Comparison of ENCODE assay signal across 9 cellular contexts in the genomic region with DNA sequence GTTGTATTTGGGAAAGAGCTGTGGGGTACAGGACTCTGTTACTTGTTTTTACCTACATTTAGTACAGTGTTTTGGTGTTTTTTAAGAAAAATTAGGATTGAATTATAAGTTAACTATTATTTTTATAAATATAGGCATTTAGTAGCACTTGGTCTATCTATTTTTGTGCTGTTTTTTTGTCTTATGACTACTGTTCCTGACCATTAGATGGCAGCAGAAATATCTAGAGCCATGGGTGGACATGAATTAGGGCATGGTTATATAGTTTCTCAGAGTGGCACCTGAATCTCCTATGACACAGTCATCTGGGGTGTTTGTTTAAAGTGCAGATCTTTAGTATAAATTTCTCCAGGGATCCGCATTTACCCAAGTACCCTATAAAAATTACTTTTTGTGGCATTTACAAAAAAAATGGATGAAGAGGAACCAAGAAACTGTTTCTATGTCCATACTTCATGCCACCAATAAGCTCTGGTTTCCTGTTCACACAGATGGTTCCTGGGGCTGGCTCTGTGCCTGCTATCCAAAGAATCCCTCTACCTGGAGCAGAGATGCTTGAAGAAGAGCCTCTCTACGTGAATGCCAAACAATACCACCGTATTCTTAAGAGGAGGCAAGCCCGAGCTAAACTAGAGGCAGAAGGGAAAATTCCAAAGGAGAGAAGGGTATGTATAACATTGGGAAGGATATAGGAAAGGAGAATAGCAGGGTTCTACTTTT. TPM values are rescaled to one million over a fixed set of nuclear protein-coding genes. Genes with fewer than 3 reads are reported as not detected.
DNase-seq lines count a peak whose midpoint lies in the region; ATAC-seq, FAIRE-seq and TF ChIP-seq lines count a peak whose summit lies in the region.
"Had no signal": no experiment of that assay in that cellular context is flagged by ENCODE, and none has a peak within 500 bp of the region (broad histone marks: within the 10 kb centered on the region; RNA-seq: fewer than 3 reads in every experiment).

No MANE protein-coding gene starts in this region.

- no peak overlapping the region for H3K4me3 Mint-ChIP-seq in CD4-positive, alpha-beta T cell
- H3K4me3 Mint-ChIP-seq in GM23338, result no peak overlapping the region

- H3K27me3 Mint-ChIP-seq in CD4-positive, alpha-beta T cell, result no peaks in the 10 kb centered on the region
- H3K27me3 Mint-ChIP-seq in GM23338 (ENCODE audit: insufficient read depth, low read depth, poor library complexity), result no peaks in the 10 kb centered on the region

- no peak for FAIRE-seq in keratinocyte (lab: Jason Lieb, UNC)

- H3K36me3 ChIP-seq in GM23338 (ENCODE audit: insufficient read depth) (peaks cover 82% of the 10 kb centered on the region), keratinocyte (ENCODE audit: control insufficient read depth in 2 of 2, extremely low read depth in 1 of 2, insufficient read depth in 2 of 2, low read length in 2 of 2) (peaks cover 13 to 40% of the 10 kb centered on the region in 2 experiments)

- H3K27ac ChIP-seq in CD4-positive, alpha-beta T cell (ENCODE audit: low read depth, low read length), result no peak overlapping the region
- H3K27ac ChIP-seq in GM23338 (ENCODE audit: low read depth) (no peak overlapping the region), keratinocyte (ENCODE audit: control insufficient read depth, insufficient read depth, low read length) (no peak overlapping the region)

- H3F3A ChIP-seq in GM23338 (replicated peaks; ENCODE audit: low read depth), result peaks cover 4% of the 10 kb centered on the region; the same call in 1 of the 2 replicates

- intact Hi-C loops in CD4-positive, alpha-beta T cell (cut with DNase I, micrococcal nuclease), result loop anchor here in 1 of 2 experiments (5.0 kb wide), 2 partner anchors 90 to 225 kb away; no protein-coding TSS in a partner anchor

- no peaks in the 10 kb centered on the region for H3K4me1 ChIP-seq in GM23338 (ENCODE audit: insufficient read depth)
- peaks cover 6% of the 10 kb centered on the region for H3K4me1 ChIP-seq in keratinocyte (ENCODE audit: control insufficient read depth, extremely low read depth, insufficient read depth, low read length)

- H3K4me1 Mint-ChIP-seq in CD4-positive, alpha-beta T cell (ENCODE audit: low read depth), result peaks cover 6% of the 10 kb centered on the region
- H3K4me1 Mint-ChIP-seq in GM23338, result no peaks in the 10 kb centered on the region

- no peak overlapping the region for H3K27ac Mint-ChIP-seq in CD4-positive, alpha-beta T cell
- no peak overlapping the region for H3K27ac Mint-ChIP-seq in GM23338

- H3K4me3 ChIP-seq in GM23338 (no peak overlapping the region), keratinocyte (ENCODE audit: control insufficient read depth in 2 of 3, extremely low read depth in 1 of 3, insufficient read depth in 2 of 3, low read depth in 1 of 3, low read length in 3 of 3) (no peak overlapping the region)

- H3K36me3 Mint-ChIP-seq in CD4-positive, alpha-beta T cell (ENCODE audit: low read depth), result peaks cover 94% of the 10 kb centered on the region
- H3K36me3 Mint-ChIP-seq in GM23338 (ENCODE audit: low read depth), result peaks cover 90% of the 10 kb centered on the region

- no peak overlapping the region for H3K9ac ChIP-seq in keratinocyte (ENCODE audit: control insufficient read depth, extremely low read depth, insufficient read depth, low read length)

- no peaks in the 10 kb centered on the region for H3K9me1 ChIP-seq in keratinocyte (ENCODE audit: control insufficient read depth, extremely low read depth, insufficient read depth, low read length)

- ATAC-seq in CD4-positive, alpha-beta T cell (ENCODE audit: poor library complexity), result no peak
- ATAC-seq in GM23338, result no peak
- no peak for ATAC-seq in activated CD4-positive, CD25-positive, alpha-beta regulatory T cell treated with anti-CD3 and anti-CD28 coated beads, Interleukin-2, amount 50 U/mL, for 24 hours
- no peak for ATAC-seq in GM18907 (IDR thresholded peaks at IDR 0.05; ENCODE audit: unreplicated experiment)

- CTCF ChIA-PET in CD4-positive, alpha-beta T cell (lab: Charles Lee), result interaction anchor here (1.0 kb wide), 1 partner anchor 90 kb away, joined by 3 read pairs; no protein-coding TSS in a partner anchor

- POLR2A ChIA-PET in CD4-positive, alpha-beta T cell (lab: Charles Lee), result interaction anchor here (0.9 kb wide), 1 partner anchor 12 kb away, joined by 3 read pairs; no protein-coding TSS in a partner anchor

- H3K79me2 ChIP-seq in GM23338 (replicated peaks; ENCODE audit: insufficient read depth) (peaks cover 3% of the 10 kb centered on the region; the same call in 1 of the 2 replicates), keratinocyte (ENCODE audit: control insufficient read depth, insufficient read depth, low read length) (no peaks in the 10 kb centered on the region)

- no peaks in the 10 kb centered on the region for H3K9me3 ChIP-seq in CD4-positive, alpha-beta T cell (ENCODE audit: control insufficient read depth, low read length)
- no peaks in the 10 kb centered on the region for H3K9me3 ChIP-seq in keratinocyte (ENCODE audit: control insufficient read depth, low read depth, low read length)

- H4K20me1 ChIP-seq in GM23338 (replicated peaks; ENCODE audit: insufficient read depth) (peaks cover 15% of the 10 kb centered on the region), keratinocyte (ENCODE audit: control insufficient read depth, extremely low read depth, insufficient read depth, low read length) (no peaks in the 10 kb centered on the region)

- no peak overlapping the region for H2AFZ ChIP-seq in GM23338
- no peak overlapping the region for H2AFZ ChIP-seq in keratinocyte (ENCODE audit: control insufficient read depth, low read length)

- DNase-seq in CD4-positive, alpha-beta T cell, result no peak
- DNase-seq in GM23338 (ENCODE audit: low spot score), result peak; percentile 21
- peak; percentile 67 for DNase-seq in SK-MEL-5 (ENCODE audit: low read depth, low spot score)
- DNase-seq in keratinocyte (ENCODE audit: low read depth, low spot score), result no peak
- DNase-seq in stimulated activated CD4-positive, alpha-beta T cell treated with anti-CD3 and anti-CD28 coated beads, Interleukin-2, amount 100 ng/mL, for 48 hours, result no peak
- no peak for DNase-seq in NCI-H128 (lab: John Stamatoyannopoulos, UW; ENCODE audit: unreplicated experiment)
- DNase-seq: activated CD4-positive, alpha-beta T cell treated with anti-CD3 and anti-CD28 coated beads for 1 hour had no signal

- dilution Hi-C loops in keratinocyte (cut with MboI; ENCODE audit: extremely low pct_ligation_motif_present, low sequenced_read_pairs), result loop anchor here (25.0 kb wide), 1 partner anchor 95 kb away; no protein-coding TSS in a partner anchor

- H3K9me3 Mint-ChIP-seq in CD4-positive, alpha-beta T cell, result no peaks in the 10 kb centered on the region
- no peaks in the 10 kb centered on the region for H3K9me3 Mint-ChIP-seq in GM23338

- no peaks in the 10 kb centered on the region for H3K9me2 ChIP-seq in GM23338 (ENCODE audit: insufficient read depth)

- in situ Hi-C loops in SK-MEL-5 (cut with HindIII; ENCODE audit: low pct_unique_long_range_greater_than_20kb, low sequenced_read_pairs), result loop anchor here (25.0 kb wide), 1 partner anchor 95 kb away; no protein-coding TSS in a partner anchor

- H3K4me2 ChIP-seq in GM23338 (no peak overlapping the region), keratinocyte (ENCODE audit: control insufficient read depth, extremely low read depth, insufficient read depth, low read depth, low read length) (no peak overlapping the region)

- H3K27me3 ChIP-seq in CD4-positive, alpha-beta T cell (ENCODE audit: control insufficient read depth, insufficient read depth, low read length), result no peaks in the 10 kb centered on the region
- H3K27me3 ChIP-seq in GM23338 (ENCODE audit: insufficient read depth), result no peaks in the 10 kb centered on the region
- no peaks in the 10 kb centered on the region for H3K27me3 ChIP-seq in keratinocyte (ENCODE audit: control insufficient read depth, extremely low read depth, insufficient read depth, low read length)

- peak; percentile 11 for TF ChIP-seq CTCF in CD4-positive, alpha-beta T cell (IDR thresholded peaks at IDR 0.05)
- TF ChIP-seq CTCF in GM23338 (conservative IDR thresholded peaks at IDR 0.05; ENCODE audit: low read depth in 2 of 2), result peak; percentile 32 to 35; a peak in 3 of 4 replicates
- TF ChIP-seq CTCF in keratinocyte (optimal IDR thresholded peaks at IDR 0.05 in 1 of 3, IDR thresholded peaks at IDR 0.05 in 1 of 3, conservative IDR thresholded peaks at IDR 0.05 in 1 of 3; ENCODE audit: extremely low read depth in 1 of 3, insufficient read depth in 2 of 3, low read length in 3 of 3), result peak in 2 of 3 experiments; percentile 28 to 46

RNA-seq across cellular contexts. Expression of a gene that starts 19.8 kb away (rescaled TPM):
- 10 to 100 TPM; 26.7 to 27.3 TPM for total RNA-seq in CD4-positive, alpha-beta T cell
- total RNA-seq in GM23338 (2014; rRNA removed; shearing (Covaris generic)), result 35.7 and 39.1 TPM in 2 replicates
- 10.2 and 10.8 TPM in 2 replicates for polyA plus RNA-seq in GM23338 (2016; fragmentation: Nextera tagmentation; extraction: Ambion mirVana)
- total RNA-seq in SK-MEL-5 (2014; rRNA removed; shearing (Covaris generic)), result 10.6 and 11.6 TPM in 2 replicates
- polyA plus RNA-seq in SK-MEL-5 (2015; cell fraction: cytosol; rRNA removed), result 15.7 and 21.0 TPM in 2 replicates
- polyA plus RNA-seq in SK-MEL-5 (2015; cell fraction: nucleus; rRNA removed), result 39.5 and 40.8 TPM in 2 replicates
- polyA plus RNA-seq in keratinocyte, result 13.6 to 22.1 TPM (median 17.1 TPM) in 3 replicates
- polyA plus RNA-seq in keratinocyte (2011; ENCODE audit: low read depth), result 13.3 TPM
- 9.7 and 9.8 TPM in 2 replicates for polyA plus RNA-seq in keratinocyte (2011; cell fraction: cytosol; rRNA removed)
- polyA plus RNA-seq in keratinocyte (2011; cell fraction: nucleus; rRNA removed), result 33.7 and 38.7 TPM in 2 replicates
- polyA plus RNA-seq in keratinocyte (2012; ENCODE audit: low replicate concordance), result 15.0 and 19.8 TPM in 2 replicates
- polyA minus RNA-seq in keratinocyte, result 39.9 to 58.8 TPM (median 52.6 TPM) in 3 replicates
- polyA minus RNA-seq in keratinocyte (2011; cell fraction: cytosol; rRNA and poly(A)+ RNA removed), result 13.6 TPM
- 25.0 and 42.0 TPM in 2 replicates for polyA minus RNA-seq in keratinocyte (2011; cell fraction: nucleus; rRNA and poly(A)+ RNA removed)

RNA-seq across cellular contexts. Expression of a gene that starts 20.4 kb away (rescaled TPM):
- 10 to 100 TPM; 29.7 to 30.1 TPM for total RNA-seq in CD4-positive, alpha-beta T cell
- total RNA-seq in GM23338 (2014; rRNA removed; shearing (Covaris generic)), result 25.9 and 33.1 TPM in 2 replicates
- polyA plus RNA-seq in GM23338 (2016; fragmentation: Nextera tagmentation; extraction: Ambion mirVana) (49.9 and 60.8 TPM in 2 replicates), keratinocyte (12.7 to 20.3 TPM (median 13.1 TPM) in 3 replicates)
- total RNA-seq in SK-MEL-5 (2014; rRNA removed; shearing (Covaris generic)), result 20.2 and 23.4 TPM in 2 replicates
- 24.7 and 27.7 TPM in 2 replicates for polyA plus RNA-seq in SK-MEL-5 (2015; cell fraction: cytosol; rRNA removed)
- 18.4 and 22.1 TPM in 2 replicates for polyA plus RNA-seq in SK-MEL-5 (2015; cell fraction: nucleus; rRNA removed)
- 24.7 TPM for polyA plus RNA-seq in keratinocyte (2011; ENCODE audit: low read depth)
- polyA plus RNA-seq in keratinocyte (2011; cell fraction: cytosol; rRNA removed), result 15.2 and 16.2 TPM in 2 replicates
- polyA plus RNA-seq in keratinocyte (2011; cell fraction: nucleus; rRNA removed), result 12.4 and 13.8 TPM in 2 replicates
- 19.0 and 20.1 TPM in 2 replicates for polyA plus RNA-seq in keratinocyte (2012; ENCODE audit: low replicate concordance)
- polyA minus RNA-seq in keratinocyte, result 4.6 to 7.1 TPM (median 6.2 TPM) in 3 replicates
- polyA minus RNA-seq in keratinocyte (2011; cell fraction: cytosol; rRNA and poly(A)+ RNA removed), result 4.0 TPM
- 3.2 and 13.0 TPM in 2 replicates for polyA minus RNA-seq in keratinocyte (2011; cell fraction: nucleus; rRNA and poly(A)+ RNA removed)

RNA-seq across cellular contexts. Expression of a gene that starts 39.6 kb away (rescaled TPM):
- total RNA-seq in CD4-positive, alpha-beta T cell, result not detected
- total RNA-seq in GM23338 (2014; rRNA removed; shearing (Covaris generic)), result not detected in 2 replicates
- 0.77 and 2.4 TPM in 2 replicates for polyA plus RNA-seq in GM23338 (2016; fragmentation: Nextera tagmentation; extraction: Ambion mirVana)
- not detected in 2 replicates for total RNA-seq in SK-MEL-5 (2014; rRNA removed; shearing (Covaris generic))
- polyA plus RNA-seq in SK-MEL-5 (2015; cell fraction: cytosol; rRNA removed), result not detected in 2 replicates
- polyA plus RNA-seq in SK-MEL-5 (2015; cell fraction: nucleus; rRNA removed), result not detected in 2 replicates
- polyA plus RNA-seq in keratinocyte, result 0.05 TPM in 1 of 3 replicates, not detected in the others
- polyA plus RNA-seq in keratinocyte (2011; ENCODE audit: low read depth), result not detected
- polyA plus RNA-seq in keratinocyte (2011; cell fraction: cytosol; rRNA removed), result 0.10 TPM in 1 of 2 replicates, not detected in the other
- polyA plus RNA-seq in keratinocyte (2011; cell fraction: nucleus; rRNA removed), result not detected in 2 replicates
- polyA plus RNA-seq in keratinocyte (2012; ENCODE audit: low replicate concordance), result not detected in 2 replicates
- polyA minus RNA-seq in keratinocyte, result not detected in 3 replicates
- polyA minus RNA-seq in keratinocyte (2011; cell fraction: cytosol; rRNA and poly(A)+ RNA removed), result not detected
- not detected in 2 replicates for polyA minus RNA-seq in keratinocyte (2011; cell fraction: nucleus; rRNA and poly(A)+ RNA removed)

RNA-seq across cellular contexts. Expression of a gene that starts 50.3 kb away (rescaled TPM):
- not detected for total RNA-seq in CD4-positive, alpha-beta T cell
- not detected in 2 replicates for total RNA-seq in GM23338 (2014; rRNA removed; shearing (Covaris generic))
- polyA plus RNA-seq in GM23338 (2016; fragmentation: Nextera tagmentation; extraction: Ambion mirVana), result 0.31 TPM in 1 of 2 replicates, not detected in the other
- not detected in 2 replicates for total RNA-seq in SK-MEL-5 (2014; rRNA removed; shearing (Covaris generic))
- not detected in 2 replicates for polyA plus RNA-seq in SK-MEL-5 (2015; cell fraction: cytosol; rRNA removed)
- polyA plus RNA-seq in SK-MEL-5 (2015; cell fraction: nucleus; rRNA removed), result not detected in 2 replicates
- polyA plus RNA-seq in keratinocyte, result not detected in 3 replicates
- polyA plus RNA-seq in keratinocyte (2011; ENCODE audit: low read depth), result not detected
- polyA plus RNA-seq in keratinocyte (2011; cell fraction: cytosol; rRNA removed), result not detected in 2 replicates
- polyA plus RNA-seq in keratinocyte (2011; cell fraction: nucleus; rRNA removed), result not detected in 2 replicates
- polyA plus RNA-seq in keratinocyte (2012; ENCODE audit: low replicate concordance), result not detected in 2 replicates
- polyA minus RNA-seq in keratinocyte, result not detected in 3 replicates
- not detected for polyA minus RNA-seq in keratinocyte (2011; cell fraction: cytosol; rRNA and poly(A)+ RNA removed)
- polyA minus RNA-seq in keratinocyte (2011; cell fraction: nucleus; rRNA and poly(A)+ RNA removed), result not detected in 2 replicates

RNA-seq across cellular contexts. Expression of a gene that starts 53.6 kb away (rescaled TPM):
- total RNA-seq in CD4-positive, alpha-beta T cell, result 1 to 10 TPM; 2.5 to 2.9 TPM
- 1.2 and 2.4 TPM in 2 replicates for total RNA-seq in GM23338 (2014; rRNA removed; shearing (Covaris generic))
- polyA plus RNA-seq in GM23338 (2016; fragmentation: Nextera tagmentation; extraction: Ambion mirVana) (0.57 and 0.87 TPM in 2 replicates), keratinocyte (0.23 to 0.50 TPM (median 0.34 TPM) in 3 replicates)
- total RNA-seq in SK-MEL-5 (2014; rRNA removed; shearing (Covaris generic)), result 0.08 and 0.16 TPM in 2 replicates
- 0.23 TPM in 1 of 2 replicates, not detected in the other for polyA plus RNA-seq in SK-MEL-5 (2015; cell fraction: cytosol; rRNA removed)
- 0.95 and 2.4 TPM in 2 replicates for polyA plus RNA-seq in SK-MEL-5 (2015; cell fraction: nucleus; rRNA removed)
- 0.41 TPM for polyA plus RNA-seq in keratinocyte (2011; ENCODE audit: low read depth)
- 0.17 and 0.25 TPM in 2 replicates for polyA plus RNA-seq in keratinocyte (2011; cell fraction: cytosol; rRNA removed)
- polyA plus RNA-seq in keratinocyte (2011; cell fraction: nucleus; rRNA removed), result 3.1 and 3.6 TPM in 2 replicates
- 0.24 and 0.71 TPM in 2 replicates for polyA plus RNA-seq in keratinocyte (2012; ENCODE audit: low replicate concordance)
- 0.13 to 0.42 TPM in 2 of 3 replicates, not detected in the other for polyA minus RNA-seq in keratinocyte
- polyA minus RNA-seq in keratinocyte (2011; cell fraction: cytosol; rRNA and poly(A)+ RNA removed), result not detected
- 0.95 and 1.4 TPM in 2 replicates for polyA minus RNA-seq in keratinocyte (2011; cell fraction: nucleus; rRNA and poly(A)+ RNA removed)

Comparison
In these comparisons a context has a peak if more than half of its experiments do, and no peak if none do; other contexts are left out.
1. DNase-seq: peak in GM23338 (single experiment) and SK-MEL-5 (single experiment); none in CD4-positive, alpha-beta T cell (0 of 10), keratinocyte (single experiment), stimulated activated CD4-positive, alpha-beta T cell treated with anti-CD3 and anti-CD28 coated beads, Interleukin-2, amount 100 ng/mL, for 48 hours (0 of 2) and NCI-H128 (single experiment).
2. Peak in every context shown above with its lines, with median percentiles within 50 percentile points of each other: CTCF ChIP-seq.